ENCODE assay signal across 12 cellular contexts in the genomic region with DNA sequence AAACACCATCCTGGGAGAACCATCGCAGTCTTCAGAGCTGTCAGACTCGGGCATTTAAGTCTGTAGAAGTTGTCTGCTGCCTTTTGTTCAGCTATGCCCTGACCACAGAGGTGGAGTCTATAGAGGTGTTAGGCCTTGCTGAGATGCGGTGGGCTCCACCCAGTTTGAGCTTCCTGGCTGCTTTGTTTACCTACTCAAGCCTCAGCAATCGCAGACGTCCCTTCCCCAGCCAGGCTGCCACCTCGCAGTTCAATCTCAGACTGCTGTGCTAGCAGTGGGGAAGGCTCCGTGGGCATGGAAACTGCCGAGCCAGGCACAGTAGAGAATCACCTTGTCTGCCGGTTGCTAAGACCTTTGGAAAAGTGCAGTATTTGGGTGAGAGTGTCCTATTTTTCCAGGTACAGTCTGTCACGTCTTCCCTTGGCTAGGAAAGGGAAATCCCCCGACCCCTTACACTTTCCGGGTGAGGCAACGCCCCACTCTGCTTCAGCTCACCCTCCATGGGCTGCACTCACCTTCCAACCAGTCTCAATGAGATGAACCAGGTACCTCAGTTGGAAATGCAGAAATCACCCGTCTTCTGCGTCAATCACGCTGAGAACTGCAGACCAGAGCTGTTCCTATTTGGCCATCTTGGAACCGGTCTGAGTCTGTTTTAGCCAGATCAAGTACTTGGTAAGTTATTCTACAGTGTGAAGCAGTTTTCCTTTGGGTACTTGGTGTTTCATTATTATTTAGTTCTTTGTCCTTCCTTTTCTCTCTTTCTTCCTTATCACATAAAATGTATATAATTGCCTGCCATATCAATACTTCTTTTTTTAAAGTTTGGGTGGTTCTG.
DNase-seq lines count a peak whose midpoint lies in the region; ATAC-seq and TF ChIP-seq lines count a peak whose summit lies in the region.
"Had no signal": no experiment of that assay in that cellular context is flagged by ENCODE, and none has a peak within 500 bp of the region (broad histone marks: within the 10 kb centered on the region; RNA-seq: fewer than 3 reads in every experiment).

No MANE protein-coding gene starts in this region.

- H4K8ac ChIP-seq in trophoblast cell (ENCODE audit: low read depth, low read length) = no peak overlapping the region

- no peak overlapping the region for H4K12ac ChIP-seq in trophoblast cell (ENCODE audit: low read depth, low read length)

- H3K27ac Mint-ChIP-seq in CD14-positive monocyte (peak overlapping the region; percentile 18 to 83 (median 51)), activated B cell treated with CpG ODN at 0.5 μM for 24 hours (peak overlapping the region; percentile 80)

- DNase-seq in CD14-positive monocyte (ENCODE audit: low spot score) (no peak), activated B cell treated with CpG ODN at 0.5 μM for 24 hours (no peak), activated gamma-delta T cell treated with Interleukin-2 at 50 U/mL for 16 hours (peak; percentile 82), middle frontal gyrus (ENCODE audit: extremely low spot score, low spot score) (no peak), WERI-Rb-1 (no peak), GM10266 (ENCODE audit: extremely low spot score) (no peak), trophoblast cell (no peak)
- DNase-seq: dorsolateral prefrontal cortex, naive B cell, NCI-H1417, PC-9 had no signal

- H3K14ac ChIP-seq in trophoblast cell (ENCODE audit: low read length) = no peak overlapping the region

- peaks cover 7% of the 10 kb centered on the region for H3K9me3 ChIP-seq in WERI-Rb-1 (ENCODE audit: severe bottlenecking)
- H3K9me3 ChIP-seq in trophoblast cell (ENCODE audit: insufficient read depth, low read depth, low read length) = no peaks in the 10 kb centered on the region

- no peak overlapping the region for H3K9ac ChIP-seq in trophoblast cell (ENCODE audit: low read length)

- no peak for TF ChIP-seq CTCF in CD14-positive monocyte (IDR thresholded peaks at IDR 0.05)
- no peak for TF ChIP-seq CTCF in activated B cell treated with CpG ODN at 0.5 μM for 24 hours (IDR thresholded peaks at IDR 0.05)
- no peak for TF ChIP-seq CTCF in WERI-Rb-1 (IDR thresholded peaks at IDR 0.05; ENCODE audit: low read depth, low read length)
- TF ChIP-seq CTCF in GM10266 (IDR thresholded peaks at IDR 0.05; ENCODE audit: control insufficient read depth, insufficient read depth, low read depth, missing control alignments) = no peak

- H4K91ac ChIP-seq in trophoblast cell (ENCODE audit: low read depth, low read length) = no peak overlapping the region

- H2BK120ac ChIP-seq in trophoblast cell (ENCODE audit: insufficient read depth, low read length, poor library complexity) = no peak overlapping the region

- no peaks in the 10 kb centered on the region for H3K27me3 Mint-ChIP-seq in CD14-positive monocyte (ENCODE audit: low read depth in 3 of 3)
- no peaks in the 10 kb centered on the region for H3K27me3 Mint-ChIP-seq in activated B cell treated with CpG ODN at 0.5 μM for 24 hours

- peaks cover 46% of the 10 kb centered on the region for H3K4me1 Mint-ChIP-seq in CD14-positive monocyte
- H3K4me1 Mint-ChIP-seq in activated B cell treated with CpG ODN at 0.5 μM for 24 hours = peaks cover 33% of the 10 kb centered on the region

- H2AK5ac ChIP-seq in trophoblast cell (ENCODE audit: low read length) = no peak overlapping the region

- CTCF ChIA-PET in activated B cell treated with CpG ODN at 0.5 μM for 24 hours (lab: Charles Lee) = interaction anchor here (1.0 kb wide), 1 partner anchor 233 kb away, joined by 3 read pairs; no protein-coding TSS in a partner anchor

- H3K4me1 ChIP-seq in trophoblast cell (ENCODE audit: control insufficient read depth in 1 of 2, insufficient read depth in 2 of 2, low read length in 2 of 2) = no peaks in the 10 kb centered on the region

- H3K4me3 Mint-ChIP-seq in CD14-positive monocyte (no peak overlapping the region), activated B cell treated with CpG ODN at 0.5 μM for 24 hours (peak overlapping the region; percentile 60)

- no peak overlapping the region for H3K4me2 ChIP-seq in trophoblast cell (ENCODE audit: low read length)
- H3K4me2 ChIP-seq: PC-9 had no signal

- no CpG with 5 or more reads among the region's 17 CpGs for WGBS in trophoblast cell (ENCODE audit: extremely low coverage, insufficient coverage, insufficient read length)

- no peak overlapping the region for H2AFZ ChIP-seq in trophoblast cell (ENCODE audit: insufficient read depth, low read length, poor library complexity)
- H2AFZ ChIP-seq: PC-9 had no signal

- H3K27ac ChIP-seq in skin epidermis (peak overlapping the region in 12 of 21 experiments; percentile 11 to 88 (median 60)), WERI-Rb-1 (no peak overlapping the region), trophoblast cell (ENCODE audit: low read depth, low read length) (no peak overlapping the region)
- H3K27ac ChIP-seq: dorsolateral prefrontal cortex, PC-9 had no signal

- H3K18ac ChIP-seq in trophoblast cell (ENCODE audit: low read length) = no peak overlapping the region

- H3K36me3 Mint-ChIP-seq in CD14-positive monocyte = peaks cover 2 to 4% of the 10 kb centered on the region in 2 donors
- no peaks in the 10 kb centered on the region for H3K36me3 Mint-ChIP-seq in activated B cell treated with CpG ODN at 0.5 μM for 24 hours (ENCODE audit: low read depth)
- H3K36me3 Mint-ChIP-seq: naive B cell had no signal

- H3K9me3 Mint-ChIP-seq in CD14-positive monocyte = peaks cover 0 to 18% (median 6%) of the 10 kb centered on the region in 7 donors
- peaks cover 8% of the 10 kb centered on the region for H3K9me3 Mint-ChIP-seq in activated B cell treated with CpG ODN at 0.5 μM for 24 hours

- no peaks in the 10 kb centered on the region for H3K79me1 ChIP-seq in trophoblast cell (ENCODE audit: low read length)

- no peaks in the 10 kb centered on the region for H3K79me2 ChIP-seq in trophoblast cell (ENCODE audit: control insufficient read depth, insufficient read depth, low read length, poor library complexity)

- H3K23ac ChIP-seq in trophoblast cell (ENCODE audit: low read length) = no peak overlapping the region

- intact Hi-C loops in CD14-positive monocyte (cut with micrococcal nuclease) = no loop called here
- intact Hi-C loops in activated B cell treated with CpG ODN at 0.5 μM for 24 hours (cut with micrococcal nuclease) = loop anchor here (2.0 to 5.0 kb wide), 3 partner anchors 13 to 52 kb away; no protein-coding TSS in a partner anchor

- no peaks in the 10 kb centered on the region for H3K27me3 ChIP-seq in WERI-Rb-1 (ENCODE audit: insufficient read depth, low read depth, severe bottlenecking)
- H3K27me3 ChIP-seq in trophoblast cell (ENCODE audit: insufficient read depth, low read length) = no peaks in the 10 kb centered on the region

- H3K4me3 ChIP-seq in skin epidermis (peak overlapping the region in 3 of 7 experiments; percentile 0 to 21 (median 13)), WERI-Rb-1 (ENCODE audit: low read depth, low read length) (no peak overlapping the region), trophoblast cell (ENCODE audit: low read depth, low read length) (no peak overlapping the region)
- H3K4me3 ChIP-seq: dorsolateral prefrontal cortex, PC-9 had no signal

- no peak overlapping the region for H2BK12ac ChIP-seq in trophoblast cell (ENCODE audit: low read length)

- H2BK5ac ChIP-seq in trophoblast cell (ENCODE audit: low read depth, low read length, poor library complexity) = no peak overlapping the region

- no peak overlapping the region for H3K4ac ChIP-seq in trophoblast cell (ENCODE audit: low read depth, low read length)

- POLR2A ChIA-PET in activated B cell treated with CpG ODN at 0.5 μM for 24 hours (lab: Charles Lee) = interaction anchor here (0.7 to 1.4 kb wide), 9 partner anchors 18 to 71 kb away, joined by 3 to 6 read pairs (median 3); no protein-coding TSS in a partner anchor

- ATAC-seq in activated B cell treated with CpG ODN at 0.5 μM for 24 hours (ENCODE audit: low read depth) = peak; percentile 20

- H3K36me3 ChIP-seq in WERI-Rb-1 = no peaks in the 10 kb centered on the region
- H3K36me3 ChIP-seq in trophoblast cell (ENCODE audit: control insufficient read depth in 1 of 2, insufficient read depth in 2 of 2, low read length in 2 of 2) = no peaks in the 10 kb centered on the region

Comparison
In these comparisons a context has a peak if more than half of its experiments do, and no peak if none do; other contexts are left out.
1. H3K27ac ChIP-seq: peak in skin epidermis (12 of 21); none in WERI-Rb-1 (single experiment) and trophoblast cell (single experiment).